10 cellular contexts compared by ENCODE assay signal in genomic region chr1:230140221-230141001, GRCh38.
DNase-seq lines count a peak whose midpoint lies in the region; ATAC-seq and TF ChIP-seq lines count a peak whose summit lies in the region.
"Had no signal": no experiment of that assay in that cellular context is flagged by ENCODE, and none has a peak within 500 bp of the region (broad histone marks: within the 10 kb centered on the region; RNA-seq: fewer than 3 reads in every experiment).

No MANE protein-coding gene starts in this region.

- no peak for TF ChIP-seq CTCF in mucosa of descending colon (IDR thresholded peaks at IDR 0.05)

- no peaks in the 10 kb centered on the region for H3K27me3 ChIP-seq in BLaER1 treated with 17β-estradiol and CSF1 and Interleukin-3, amounts not matched to agents 10 nM and 100 nM

- peaks cover 4 to 100% (median 96%) of the 10 kb centered on the region in 11 experiments; a peak in 21 of 22 replicates for H4K20me1 ChIP-seq in BLaER1 treated with 17β-estradiol and CSF1 and Interleukin-3, amounts not matched to agents 10 nM and 100 nM

- H3K9me3 ChIP-seq in BLaER1 treated with 17β-estradiol and CSF1 and Interleukin-3, amounts not matched to agents 10 nM and 100 nM (replicated peaks in 1 of 11) = no peaks in the 10 kb centered on the region
- H3K9me3 ChIP-seq in mucosa of descending colon = no peaks in the 10 kb centered on the region

- intact Hi-C loops in mucosa of descending colon (cut with DNase I, micrococcal nuclease) = no loop called here

- peak overlapping the region; percentile 74 to 95 (median 90) for H3K4me2 ChIP-seq in BLaER1 treated with 17β-estradiol and CSF1 and Interleukin-3, amounts not matched to agents 10 nM and 100 nM

- H3K4me1 ChIP-seq in BLaER1 treated with 17β-estradiol and CSF1 and Interleukin-3, amounts not matched to agents 10 nM and 100 nM = peaks cover 78 to 100% (median 100%) of the 10 kb centered on the region in 10 experiments
- peaks cover 2% of the 10 kb centered on the region for H3K4me1 ChIP-seq in mucosa of descending colon (ENCODE audit: low read depth)

- H3K27ac ChIP-seq in BLaER1 treated with 17β-estradiol and CSF1 and Interleukin-3, amounts not matched to agents 10 nM and 100 nM = peak overlapping the region in 10 of 11 experiments; percentile 3 to 60 (median 46); a peak in 14 of 22 replicates

- DNase-seq in MV-4-11 (lab: John Stamatoyannopoulos, UW) = peak; percentile 41
- DNase-seq in brain pericyte (ENCODE audit: low read depth, low spot score) = peak; percentile 53
- DNase-seq in mucosa of descending colon = peak in 2 of 3 donors; percentile 53 to 54
- DNase-seq in NCI-H226 = no peak
- DNase-seq in NCI-H2081 treated with DMSO at 0.1 percent for 48 hours (lab: John Stamatoyannopoulos, UW) = no peak
- no peak for DNase-seq in NK-92 treated with Interleukin-12 subunit alpha and Interleukin-12 subunit beta, amount 100 ng/mL, for 24 hours (lab: John Stamatoyannopoulos, UW)
- DNase-seq: activated CD8-positive, alpha-beta T cell treated with anti-CD3 and anti-CD28 coated beads, Interleukin-2, amount 10 ng/mL, durations not matched to agents 7 days and 5 days; effector CD8-positive, alpha-beta T cell had no signal

- peaks cover 0 to 73% (median 6%) of the 10 kb centered on the region in 11 experiments; a peak in 12 of 22 replicates for H3K36me3 ChIP-seq in BLaER1 treated with 17β-estradiol and CSF1 and Interleukin-3, amounts not matched to agents 10 nM and 100 nM
- no peaks in the 10 kb centered on the region for H3K36me3 ChIP-seq in mucosa of descending colon (ENCODE audit: low read depth)

- peak; percentile 86 for ATAC-seq in mucosa of descending colon
- ATAC-seq in HG03439 (IDR thresholded peaks at IDR 0.05; ENCODE audit: unreplicated experiment) = no peak
- ATAC-seq: activated CD8-positive, alpha-beta T cell treated with anti-CD3 and anti-CD28 coated beads, Interleukin-2, amount 10 ng/mL, durations not matched to agents 7 days and 5 days had no signal

- peak overlapping the region in 1 of 10 experiments; percentile 13; a peak in 1 of 20 replicates for H3K4me3 ChIP-seq in BLaER1 treated with 17β-estradiol and CSF1 and Interleukin-3, amounts not matched to agents 10 nM and 100 nM
- no peak overlapping the region for H3K4me3 ChIP-seq in mucosa of descending colon

- peak overlapping the region in 6 of 11 experiments; percentile 15 to 43 (median 30); a peak in 11 of 22 replicates for H3K9ac ChIP-seq in BLaER1 treated with 17β-estradiol and CSF1 and Interleukin-3, amounts not matched to agents 10 nM and 100 nM

Comparison
In these comparisons a context has a peak if more than half of its experiments do, and no peak if none do; other contexts are left out.
1. DNase-seq: peak in MV-4-11 (single experiment), brain pericyte (single experiment) and mucosa of descending colon (2 of 3); none in NCI-H226 (single experiment), NCI-H2081 treated with DMSO at 0.1 percent for 48 hours (single experiment) and NK-92 treated with Interleukin-12 subunit alpha and Interleukin-12 subunit beta, amount 100 ng/mL, for 24 hours (single experiment).